Comparison of ENCODE assay signal across 1 cellular context in genomic region chr1:233730809-233731208, GRCh38.
TF ChIP-seq lines count a peak whose summit lies in the region.

No MANE protein-coding gene starts in this region.

TF ChIP-seq in GM12878, 131 proteins besides CTCF, POLR2A, EP300 and RAD21:
- TF ChIP-seq ZBED1 (IDR thresholded peaks at IDR 0.05; ENCODE audit: borderline replicate concordance): no peak
- TF ChIP-seq BMI1 (IDR thresholded peaks at IDR 0.05; ENCODE audit: borderline replicate concordance): no peak
- no peak for TF ChIP-seq TCF7 (IDR thresholded peaks at IDR 0.05; ENCODE audit: borderline replicate concordance)
- no peak for TF ChIP-seq YY1 (IDR thresholded peaks at IDR 0.05; ENCODE audit: low read depth, low read length)
- no peak for TF ChIP-seq SMARCA5 (IDR thresholded peaks at IDR 0.05)
- TF ChIP-seq, protein P1, sequence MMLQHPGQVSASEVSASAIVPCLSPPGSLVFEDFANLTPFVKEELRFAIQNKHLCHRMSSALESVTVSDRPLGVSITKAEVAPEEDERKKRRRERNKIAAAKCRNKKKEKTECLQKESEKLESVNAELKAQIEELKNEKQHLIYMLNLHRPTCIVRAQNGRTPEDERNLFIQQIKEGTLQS (IDR thresholded peaks at IDR 0.05; ENCODE audit: borderline replicate concordance, extremely low read depth, low read depth, low read length): no peak
- no peak for TF ChIP-seq NRF1 (conservative IDR thresholded peaks at IDR 0.05; ENCODE audit: low read depth, low read length)
- TF ChIP-seq, protein P2, sequence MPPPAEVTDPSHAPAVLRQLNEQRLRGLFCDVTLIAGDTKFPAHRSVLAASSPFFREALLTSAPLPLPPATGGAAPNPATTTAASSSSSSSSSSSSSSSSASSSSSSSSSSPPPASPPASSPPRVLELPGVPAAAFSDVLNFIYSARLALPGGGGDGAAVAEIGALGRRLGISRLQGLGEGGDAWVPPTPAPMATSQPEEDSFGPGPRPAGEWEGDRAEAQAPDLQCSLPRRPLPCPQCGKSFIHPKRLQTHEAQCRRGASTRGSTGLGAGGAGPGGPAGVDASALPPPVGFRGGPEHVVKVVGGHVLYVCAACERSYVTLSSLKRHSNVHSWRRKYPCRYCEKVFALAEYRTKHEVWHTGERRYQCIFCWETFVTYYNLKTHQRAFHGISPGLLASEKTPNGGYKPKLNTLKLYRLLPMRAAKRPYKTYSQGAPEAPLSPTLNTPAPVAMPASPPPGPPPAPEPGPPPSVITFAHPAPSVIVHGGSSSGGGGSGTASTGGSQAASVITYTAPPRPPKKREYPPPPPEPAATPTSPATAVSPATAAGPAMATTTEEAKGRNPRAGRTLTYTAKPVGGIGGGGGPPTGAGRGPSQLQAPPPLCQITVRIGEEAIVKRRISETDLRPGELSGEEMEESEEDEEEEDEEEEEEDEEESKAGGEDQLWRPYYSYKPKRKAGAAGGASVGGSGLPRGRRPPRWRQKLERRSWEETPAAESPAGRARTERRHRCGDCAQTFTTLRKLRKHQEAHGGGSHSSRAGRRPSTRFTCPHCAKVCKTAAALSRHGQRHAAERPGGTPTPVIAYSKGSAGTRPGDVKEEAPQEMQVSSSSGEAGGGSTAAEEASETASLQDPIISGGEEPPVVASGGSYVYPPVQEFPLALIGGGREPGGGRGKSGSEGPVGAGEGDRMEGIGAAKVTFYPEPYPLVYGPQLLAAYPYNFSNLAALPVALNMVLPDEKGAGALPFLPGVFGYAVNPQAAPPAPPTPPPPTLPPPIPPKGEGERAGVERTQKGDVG (CRISPR knock-in tag; IDR thresholded peaks at IDR 0.05): no peak
- TF ChIP-seq BCL11A (IDR thresholded peaks at IDR 0.05; ENCODE audit: low read depth, low read length): no peak
- no peak for TF ChIP-seq BRCA1 (IDR thresholded peaks at IDR 0.05; ENCODE audit: low read depth, low read length)
- TF ChIP-seq, protein P3, sequence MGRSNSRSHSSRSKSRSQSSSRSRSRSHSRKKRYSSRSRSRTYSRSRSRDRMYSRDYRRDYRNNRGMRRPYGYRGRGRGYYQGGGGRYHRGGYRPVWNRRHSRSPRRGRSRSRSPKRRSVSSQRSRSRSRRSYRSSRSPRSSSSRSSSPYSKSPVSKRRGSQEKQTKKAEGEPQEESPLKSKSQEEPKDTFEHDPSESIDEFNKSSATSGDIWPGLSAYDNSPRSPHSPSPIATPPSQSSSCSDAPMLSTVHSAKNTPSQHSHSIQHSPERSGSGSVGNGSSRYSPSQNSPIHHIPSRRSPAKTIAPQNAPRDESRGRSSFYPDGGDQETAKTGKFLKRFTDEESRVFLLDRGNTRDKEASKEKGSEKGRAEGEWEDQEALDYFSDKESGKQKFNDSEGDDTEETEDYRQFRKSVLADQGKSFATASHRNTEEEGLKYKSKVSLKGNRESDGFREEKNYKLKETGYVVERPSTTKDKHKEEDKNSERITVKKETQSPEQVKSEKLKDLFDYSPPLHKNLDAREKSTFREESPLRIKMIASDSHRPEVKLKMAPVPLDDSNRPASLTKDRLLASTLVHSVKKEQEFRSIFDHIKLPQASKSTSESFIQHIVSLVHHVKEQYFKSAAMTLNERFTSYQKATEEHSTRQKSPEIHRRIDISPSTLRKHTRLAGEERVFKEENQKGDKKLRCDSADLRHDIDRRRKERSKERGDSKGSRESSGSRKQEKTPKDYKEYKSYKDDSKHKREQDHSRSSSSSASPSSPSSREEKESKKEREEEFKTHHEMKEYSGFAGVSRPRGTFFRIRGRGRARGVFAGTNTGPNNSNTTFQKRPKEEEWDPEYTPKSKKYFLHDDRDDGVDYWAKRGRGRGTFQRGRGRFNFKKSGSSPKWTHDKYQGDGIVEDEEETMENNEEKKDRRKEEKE (IDR thresholded peaks at IDR 0.05): no peak
- no peak for TF ChIP-seq SIN3A (IDR thresholded peaks at IDR 0.05; ENCODE audit: low read depth, low read length)
- TF ChIP-seq ZNF207 (IDR thresholded peaks at IDR 0.05; ENCODE audit: borderline replicate concordance): no peak
- TF ChIP-seq JUND (IDR thresholded peaks at IDR 0.05; ENCODE audit: low read depth, low read length): no peak
- TF ChIP-seq ESRRA (IDR thresholded peaks at IDR 0.05; ENCODE audit: low read length): no peak
- TF ChIP-seq, protein P4, sequence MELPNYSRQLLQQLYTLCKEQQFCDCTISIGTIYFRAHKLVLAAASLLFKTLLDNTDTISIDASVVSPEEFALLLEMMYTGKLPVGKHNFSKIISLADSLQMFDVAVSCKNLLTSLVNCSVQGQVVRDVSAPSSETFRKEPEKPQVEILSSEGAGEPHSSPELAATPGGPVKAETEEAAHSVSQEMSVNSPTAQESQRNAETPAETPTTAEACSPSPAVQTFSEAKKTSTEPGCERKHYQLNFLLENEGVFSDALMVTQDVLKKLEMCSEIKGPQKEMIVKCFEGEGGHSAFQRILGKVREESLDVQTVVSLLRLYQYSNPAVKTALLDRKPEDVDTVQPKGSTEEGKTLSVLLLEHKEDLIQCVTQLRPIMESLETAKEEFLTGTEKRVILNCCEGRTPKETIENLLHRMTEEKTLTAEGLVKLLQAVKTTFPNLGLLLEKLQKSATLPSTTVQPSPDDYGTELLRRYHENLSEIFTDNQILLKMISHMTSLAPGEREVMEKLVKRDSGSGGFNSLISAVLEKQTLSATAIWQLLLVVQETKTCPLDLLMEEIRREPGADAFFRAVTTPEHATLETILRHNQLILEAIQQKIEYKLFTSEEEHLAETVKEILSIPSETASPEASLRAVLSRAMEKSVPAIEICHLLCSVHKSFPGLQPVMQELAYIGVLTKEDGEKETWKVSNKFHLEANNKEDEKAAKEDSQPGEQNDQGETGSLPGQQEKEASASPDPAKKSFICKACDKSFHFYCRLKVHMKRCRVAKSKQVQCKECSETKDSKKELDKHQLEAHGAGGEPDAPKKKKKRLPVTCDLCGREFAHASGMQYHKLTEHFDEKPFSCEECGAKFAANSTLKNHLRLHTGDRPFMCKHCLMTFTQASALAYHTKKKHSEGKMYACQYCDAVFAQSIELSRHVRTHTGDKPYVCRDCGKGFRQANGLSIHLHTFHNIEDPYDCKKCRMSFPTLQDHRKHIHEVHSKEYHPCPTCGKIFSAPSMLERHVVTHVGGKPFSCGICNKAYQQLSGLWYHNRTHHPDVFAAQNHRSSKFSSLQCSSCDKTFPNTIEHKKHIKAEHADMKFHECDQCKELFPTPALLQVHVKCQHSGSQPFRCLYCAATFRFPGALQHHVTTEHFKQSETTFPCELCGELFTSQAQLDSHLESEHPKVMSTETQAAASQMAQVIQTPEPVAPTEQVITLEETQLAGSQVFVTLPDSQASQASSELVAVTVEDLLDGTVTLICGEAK (IDR thresholded peaks at IDR 0.05; ENCODE audit: borderline replicate concordance): no peak
- no peak for TF ChIP-seq PKNOX1 (IDR thresholded peaks at IDR 0.05)
- no peak for TF ChIP-seq EZH2 (IDR thresholded peaks at IDR 0.05; ENCODE audit: borderline replicate concordance, control insufficient read depth, low read depth, low read length)
